Comparison of ENCODE assay signal across 8 cellular contexts in the genomic region with DNA sequence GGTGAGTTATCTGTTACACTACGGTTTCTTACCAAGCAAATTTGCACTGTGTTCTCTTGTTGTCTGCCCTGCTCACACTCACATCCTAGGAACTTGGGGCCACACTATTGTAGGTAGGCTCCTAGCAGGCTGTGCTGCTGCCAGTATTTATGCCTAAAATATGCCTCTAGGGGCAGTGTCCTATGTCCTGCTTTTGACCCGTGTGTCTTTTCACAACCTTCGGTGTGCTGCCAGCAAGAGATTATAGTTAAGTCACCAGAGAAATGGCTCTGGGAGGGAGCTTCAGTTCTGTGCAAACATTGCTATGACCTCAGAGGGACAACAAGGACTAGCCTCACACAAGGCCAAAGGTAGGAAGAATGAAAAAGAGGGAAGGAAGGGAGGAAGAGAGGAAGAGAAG.
A peak's percentile ranks its signal among the peaks of the same experiment; 100 is the strongest.
DNase-seq lines count a peak whose midpoint lies in the region; ATAC-seq, FAIRE-seq and TF ChIP-seq lines count a peak whose summit lies in the region.

No MANE protein-coding gene starts in this region.

- no peak overlapping the region for H3K4me3 Mint-ChIP-seq in stimulated activated effector memory CD8-positive, alpha-beta T cell treated with anti-CD3 and anti-CD28 coated beads, Interleukin-12 subunit alpha, Interleukin-12 subunit beta, amount 100 ng/mL, for 72 hours

- DNase-seq in AG09309 (ENCODE audit: low read depth) (no peak), astrocyte of the spinal cord (ENCODE audit: low read depth, low spot score) (no peak), RCC 7860 (ENCODE audit: low spot score) (no peak), kidney glomerular epithelial cell (lab: John Stamatoyannopoulos, UW) (no peak)
- no peak for DNase-seq in stimulated activated effector memory CD8-positive, alpha-beta T cell treated with anti-CD3 and anti-CD28 coated beads, Interleukin-12 subunit alpha, Interleukin-12 subunit beta, amount 100 ng/mL, for 72 hours (ENCODE audit: low spot score in 2 of 2)
- no peak for DNase-seq in activated naive CD4-positive, alpha-beta T cell treated with anti-CD3 and anti-CD28 coated beads, Interleukin-2, amount 50 U/mL, for 16 hours

- H3K27ac Mint-ChIP-seq in stimulated activated effector memory CD8-positive, alpha-beta T cell treated with anti-CD3 and anti-CD28 coated beads, Interleukin-12 subunit alpha, Interleukin-12 subunit beta, amount 100 ng/mL, for 72 hours = no peak overlapping the region

- FAIRE-seq in RCC 7860 (lab: Jason Lieb, UNC) = no peak

- TF ChIP-seq CTCF in AG09309 (IDR thresholded peaks at IDR 0.05; ENCODE audit: control insufficient read depth, insufficient read depth, low read depth, low read length, missing control alignments) = peak; percentile 17
- TF ChIP-seq CTCF in astrocyte of the spinal cord (IDR thresholded peaks at IDR 0.05; ENCODE audit: low read depth, low read length) = peak; percentile 41

- H3K9me3 Mint-ChIP-seq in stimulated activated effector memory CD8-positive, alpha-beta T cell treated with anti-CD3 and anti-CD28 coated beads, Interleukin-12 subunit alpha, Interleukin-12 subunit beta, amount 100 ng/mL, for 72 hours = no peaks in the 10 kb centered on the region

- in situ Hi-C loops in astrocyte of the spinal cord (cut with HindIII; ENCODE audit: low sequenced_read_pairs) = no loop called here

- no peaks in the 10 kb centered on the region for H3K36me3 Mint-ChIP-seq in stimulated activated effector memory CD8-positive, alpha-beta T cell treated with anti-CD3 and anti-CD28 coated beads, Interleukin-12 subunit alpha, Interleukin-12 subunit beta, amount 100 ng/mL, for 72 hours

- ATAC-seq in GM19035 (IDR thresholded peaks at IDR 0.05; ENCODE audit: unreplicated experiment) (peak; percentile 90), HG03565 (IDR thresholded peaks at IDR 0.05; ENCODE audit: unreplicated experiment) (peak; percentile 74)
- ATAC-seq in stimulated activated effector memory CD8-positive, alpha-beta T cell treated with anti-CD3 and anti-CD28 coated beads, Interleukin-12 subunit alpha, Interleukin-12 subunit beta, amount 100 ng/mL, for 72 hours = peak; percentile 28

- H3K4me1 Mint-ChIP-seq in stimulated activated effector memory CD8-positive, alpha-beta T cell treated with anti-CD3 and anti-CD28 coated beads, Interleukin-12 subunit alpha, Interleukin-12 subunit beta, amount 100 ng/mL, for 72 hours = no peaks in the 10 kb centered on the region

- no peak overlapping the region for H3K4me3 ChIP-seq in AG09309 (ENCODE audit: control insufficient read depth, low read depth, low read length)
- no peak overlapping the region for H3K4me3 ChIP-seq in astrocyte of the spinal cord (ENCODE audit: low read depth, low read length)

Comparison
In these comparisons a context has a peak if more than half of its experiments do, and no peak if none do; other contexts are left out.
1. ATAC-seq: peak in every context shown above with its lines; median percentile 90 in GM19035; 74 in HG03565; 28 in stimulated activated effector memory CD8-positive, alpha-beta T cell treated with anti-CD3 and anti-CD28 coated beads, Interleukin-12 subunit alpha, Interleukin-12 subunit beta, amount 100 ng/mL, for 72 hours.